In the genomic region with DNA sequence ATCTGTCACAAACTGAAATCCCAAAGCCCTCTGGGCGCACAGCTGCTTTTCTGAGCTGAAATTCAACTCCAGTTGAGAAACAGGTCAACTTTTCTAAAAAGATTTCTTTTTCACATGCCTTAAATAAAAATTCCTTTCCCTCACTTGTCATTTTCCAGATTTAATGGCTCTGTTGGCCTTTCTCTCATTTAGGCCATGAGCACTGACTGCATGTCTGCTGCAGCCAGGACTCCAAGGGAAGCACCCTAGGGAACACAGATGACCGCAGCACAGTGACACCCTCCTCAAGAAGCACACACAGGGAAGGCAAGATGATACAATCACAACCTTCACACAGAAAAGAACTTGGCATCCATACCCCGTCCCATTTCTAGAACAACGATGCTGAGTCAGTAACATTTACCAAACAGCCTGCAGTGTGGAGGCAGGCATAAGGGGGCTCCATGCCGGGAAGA, we compare ENCODE assay signal across 13 cellular contexts. TPM values are rescaled to one million over a fixed set of nuclear protein-coding genes. Genes with fewer than 3 reads are reported as not detected.
DNase-seq lines count a peak whose midpoint lies in the region; ATAC-seq, FAIRE-seq and TF ChIP-seq lines count a peak whose summit lies in the region.
"Had no signal": no experiment of that assay in that cellular context is flagged by ENCODE, and none has a peak within 500 bp of the region (broad histone marks: within the 10 kb centered on the region; RNA-seq: fewer than 3 reads in every experiment).

No MANE protein-coding gene starts in this region.

- no peak overlapping the region for H3K27ac Mint-ChIP-seq in activated CD4-positive, alpha-beta T cell treated with anti-CD3 and anti-CD28 coated beads, Interleukin-2, amount 10 ng/mL, durations not matched to agents 7 days and 5 days

- no peaks in the 10 kb centered on the region for H3K36me3 ChIP-seq in body of pancreas (replicated peaks in 1 of 2; ENCODE audit: insufficient read depth in 1 of 2, low read depth in 2 of 2)
- H3K36me3 ChIP-seq: neutrophil, Peyer's patch had no signal

- no peak for FAIRE-seq in frontal cortex (lab: Jason Lieb, UNC)
- FAIRE-seq: H54 had no signal

- H3K4me3 Mint-ChIP-seq in activated CD4-positive, alpha-beta T cell treated with anti-CD3 and anti-CD28 coated beads, Interleukin-2, amount 10 ng/mL, durations not matched to agents 7 days and 5 days = no peak overlapping the region

- H3K27me3 Mint-ChIP-seq in activated CD4-positive, alpha-beta T cell treated with anti-CD3 and anti-CD28 coated beads, Interleukin-2, amount 10 ng/mL, durations not matched to agents 7 days and 5 days = no peaks in the 10 kb centered on the region

- no peaks in the 10 kb centered on the region for H3K9me3 Mint-ChIP-seq in activated CD4-positive, alpha-beta T cell treated with anti-CD3 and anti-CD28 coated beads, Interleukin-2, amount 10 ng/mL, durations not matched to agents 7 days and 5 days

- no peak for TF ChIP-seq POLR2A in body of pancreas (IDR thresholded peaks at IDR 0.05)

- intact Hi-C loops in body of pancreas (cut with DNase I) (no loop called here), Right ventricle myocardium superior (cut with DNase I) (no loop called here)

- WGBS in body of pancreas, 2 donors = 63 to 86% methylated on average over 4 to 5 of the region's 5 CpGs

- no peaks in the 10 kb centered on the region for H3K27me3 ChIP-seq in body of pancreas
- H3K27me3 ChIP-seq: Peyer's patch had no signal

- CTCF ChIA-PET in activated CD4-positive, alpha-beta T cell treated with anti-CD3 and anti-CD28 coated beads, Interleukin-2, amount 10 ng/mL, durations not matched to agents 7 days and 5 days (lab: Charles Lee) = interaction anchor here (1.2 kb wide), 1 partner anchor 29 kb away, joined by 6 read pairs; no protein-coding TSS in a partner anchor

- H3K4me3 ChIP-seq in body of pancreas = no peak overlapping the region
- H3K4me3 ChIP-seq: Peyer's patch had no signal

- H3K36me3 Mint-ChIP-seq in activated CD4-positive, alpha-beta T cell treated with anti-CD3 and anti-CD28 coated beads, Interleukin-2, amount 10 ng/mL, durations not matched to agents 7 days and 5 days (ENCODE audit: low read depth) = no peaks in the 10 kb centered on the region

- peaks cover 15% of the 10 kb centered on the region for H3K4me1 ChIP-seq in body of pancreas

- H3K27ac ChIP-seq in body of pancreas = peak overlapping the region in 1 of 4 donors; percentile 42
- H3K27ac ChIP-seq: neutrophil had no signal

- peak; percentile 51 for ATAC-seq in body of pancreas
- ATAC-seq in Right ventricle myocardium superior (ENCODE audit: poor library complexity) = peak; percentile 53
- ATAC-seq in HG02763 (IDR thresholded peaks at IDR 0.05; ENCODE audit: unreplicated experiment) = no peak
- no peak for ATAC-seq in HG02571 (IDR thresholded peaks at IDR 0.05; ENCODE audit: unreplicated experiment)

- POLR2A ChIA-PET in activated CD4-positive, alpha-beta T cell treated with anti-CD3 and anti-CD28 coated beads, Interleukin-2, amount 10 ng/mL, durations not matched to agents 7 days and 5 days (lab: Charles Lee) = no interaction called here

- DNase-seq in ELR (ENCODE audit: low read depth) (peak; percentile 52), body of pancreas (peak in 1 of 4 donors; percentile 47), Right ventricle myocardium superior (no peak), retina (peak; percentile 24), frontal cortex (ENCODE audit: low spot score in 2 of 2) (no peak)
- no peak for DNase-seq in activated CD4-positive, alpha-beta T cell treated with anti-CD3 and anti-CD28 coated beads, Interleukin-2, amount 10 ng/mL, durations not matched to agents 7 days and 5 days
- DNase-seq: activated CD4-positive, alpha-beta T cell treated with anti-CD3 and anti-CD28 coated beads for 48 hours; NCI-H1417 treated with DMSO at 0.1 percent for 48 hours; Peyer's patch had no signal

- H3K4me1 Mint-ChIP-seq in activated CD4-positive, alpha-beta T cell treated with anti-CD3 and anti-CD28 coated beads, Interleukin-2, amount 10 ng/mL, durations not matched to agents 7 days and 5 days = peaks cover 22% of the 10 kb centered on the region

- TF ChIP-seq CTCF in body of pancreas (IDR thresholded peaks at IDR 0.05) = no peak

- H3K9me3 ChIP-seq in body of pancreas = no peaks in the 10 kb centered on the region
- H3K9me3 ChIP-seq: neutrophil, Peyer's patch had no signal

RNA-seq across cellular contexts. Expression of a gene that starts 34.2 kb away (rescaled TPM):
- total RNA-seq in body of pancreas (10 to 100 TPM in 1 of 2 donors, 1 to 10 TPM in 1; 9.6 to 35.3 TPM), Right ventricle myocardium superior (6.2 TPM), frontal cortex (45.2 TPM)
- total RNA-seq in activated CD4-positive, alpha-beta T cell treated with anti-CD3 and anti-CD28 coated beads, Interleukin-2, amount 10 ng/mL, durations not matched to agents 7 days and 5 days = 1 to 10 TPM; 7.1 to 7.9 TPM

Comparison
In these comparisons a context has a peak if more than half of its experiments do, and no peak if none do; other contexts are left out.
1. DNase-seq: peak in ELR (single experiment) and retina (single experiment); none in Right ventricle myocardium superior (single experiment), activated CD4-positive, alpha-beta T cell treated with anti-CD3 and anti-CD28 coated beads, Interleukin-2, amount 10 ng/mL, durations not matched to agents 7 days and 5 days (single experiment) and frontal cortex (0 of 2).
2. ATAC-seq: peak in body of pancreas (single experiment) and Right ventricle myocardium superior (single experiment); none in HG02763 (single experiment) and HG02571 (single experiment).